Comparison of ENCODE assay signal across 8 cellular contexts in the genomic region with DNA sequence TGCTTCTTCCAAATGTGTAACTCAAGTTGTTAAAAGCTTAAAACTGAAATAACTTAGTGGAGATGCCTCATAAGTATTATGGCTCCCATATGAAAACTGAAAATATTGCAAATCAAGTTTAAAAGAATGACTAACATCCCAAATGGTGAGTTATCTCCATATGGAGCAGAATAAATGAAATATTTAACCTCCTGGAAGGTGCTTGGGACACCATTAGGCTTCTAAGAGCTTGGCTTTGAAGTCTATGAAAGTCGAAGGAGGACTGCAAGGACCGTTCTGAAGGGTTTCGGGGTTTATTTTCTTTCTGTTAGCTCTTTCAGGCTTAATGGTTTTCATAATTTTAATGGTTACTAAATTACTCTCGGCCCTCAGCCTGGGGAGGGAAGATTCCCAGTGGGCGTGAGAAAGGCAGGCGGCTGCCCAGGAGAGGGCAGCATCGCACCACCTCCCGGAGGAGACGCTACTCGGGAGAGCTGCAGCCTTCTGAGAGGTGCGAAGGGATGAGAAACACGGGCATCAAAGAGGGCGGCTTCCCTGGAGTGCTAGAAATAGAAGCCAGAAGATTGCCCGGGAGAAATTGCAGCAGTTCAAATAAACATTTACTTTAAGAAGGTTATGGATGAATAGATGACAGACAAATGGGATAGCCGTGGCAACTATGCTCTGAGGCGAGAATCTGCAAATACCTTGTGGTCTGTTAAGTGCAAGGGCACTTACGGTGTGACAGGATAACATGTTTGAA. TPM values are rescaled to one million over a fixed set of nuclear protein-coding genes. Genes with fewer than 3 reads are reported as not detected.
DNase-seq lines count a peak whose midpoint lies in the region; ATAC-seq, FAIRE-seq and TF ChIP-seq lines count a peak whose summit lies in the region.

No MANE protein-coding gene starts in this region.

- TF ChIP-seq POLR2A in stomach (IDR thresholded peaks at IDR 0.05): no peak

- POLR2A ChIA-PET in PC-9 (lab: Charles Lee; ENCODE audit: unreplicated experiment): no interaction called here

- no peak overlapping the region for H3K27ac ChIP-seq in PC-9
- no peak overlapping the region for H3K27ac ChIP-seq in neural progenitor cell
- no peak overlapping the region for H3K27ac ChIP-seq in stomach

- DNase-seq in D721Med (ENCODE audit: insufficient read length, low spot score) (peak; percentile 31), HuH-7 (ENCODE audit: low spot score) (peak; percentile 74), PC-9 (peak; percentile 40 to 68), fibroblast of peridontal ligament (ENCODE audit: extremely low read depth) (peak; percentile 67), neural progenitor cell (ENCODE audit: low spot score) (peak; percentile 89), stomach (peak; percentile 80)
- DNase-seq in activated T-helper 1 cell treated with anti-CD3 and anti-CD28 coated beads, Interleukin-12 subunit alpha, Interleukin-12 subunit beta, Interleukin-2, Interleukin-4 antibody, amounts not matched to agents 30 ng/mL and 10 ng/mL and 1 ng/mL, durations not matched to agents 14 hours and 24 hours and 36 hours (ENCODE audit: low spot score): peak; percentile 47

- peak; percentile 64 for FAIRE-seq in D721Med (lab: Jason Lieb, UNC)

- CTCF ChIA-PET in PC-9 (lab: Charles Lee): interaction anchor here (0.6 to 1.6 kb wide), 8 partner anchors 15 to 829 kb away, joined by 3 to 11 read pairs (median 4); no protein-coding TSS in a partner anchor

- no peaks in the 10 kb centered on the region for H3K36me3 ChIP-seq in PC-9 (ENCODE audit: low read depth)
- no peaks in the 10 kb centered on the region for H3K36me3 ChIP-seq in neural progenitor cell
- no peaks in the 10 kb centered on the region for H3K36me3 ChIP-seq in stomach

- no peaks in the 10 kb centered on the region for H3K36me3 Mint-ChIP-seq in activated T-helper 1 cell treated with anti-CD3 and anti-CD28 coated beads, Interleukin-12 subunit alpha, Interleukin-12 subunit beta, Interleukin-2, Interleukin-4 antibody, amounts not matched to agents 30 ng/mL and 10 ng/mL and 1 ng/mL, durations not matched to agents 14 hours and 24 hours and 36 hours (ENCODE audit: low read depth)
- H3K36me3 Mint-ChIP-seq in neural progenitor cell: no peaks in the 10 kb centered on the region

- no peak overlapping the region for H3K27ac Mint-ChIP-seq in activated T-helper 1 cell treated with anti-CD3 and anti-CD28 coated beads, Interleukin-12 subunit alpha, Interleukin-12 subunit beta, Interleukin-2, Interleukin-4 antibody, amounts not matched to agents 30 ng/mL and 10 ng/mL and 1 ng/mL, durations not matched to agents 14 hours and 24 hours and 36 hours
- no peak overlapping the region for H3K27ac Mint-ChIP-seq in neural progenitor cell

- H3K79me2 ChIP-seq in PC-9 (ENCODE audit: low read depth) (no peaks in the 10 kb centered on the region), neural progenitor cell (ENCODE audit: low read depth) (no peaks in the 10 kb centered on the region)

- TF ChIP-seq CTCF in D721Med (IDR thresholded peaks at IDR 0.05; ENCODE audit: insufficient read depth, missing control alignments) (peak; percentile 98), PC-9 (conservative IDR thresholded peaks at IDR 0.05) (peak; percentile 95), neural progenitor cell (IDR thresholded peaks at IDR 0.05) (no peak), stomach (IDR thresholded peaks at IDR 0.05) (peak in 5 of 7 experiments; percentile 69 to 89 (median 84))

- H3K9me3 ChIP-seq in PC-9 (ENCODE audit: insufficient read depth, low read depth) (no peaks in the 10 kb centered on the region), neural progenitor cell (ENCODE audit: low read depth) (no peaks in the 10 kb centered on the region), stomach (no peaks in the 10 kb centered on the region)

- H3K9ac ChIP-seq in neural progenitor cell: no peak overlapping the region

- H3K4me3 ChIP-seq in PC-9: no peak overlapping the region
- H3K4me3 ChIP-seq in neural progenitor cell: no peak overlapping the region
- no peak overlapping the region for H3K4me3 ChIP-seq in stomach

- H4K20me1 ChIP-seq in PC-9 (ENCODE audit: insufficient read depth): no peaks in the 10 kb centered on the region
- H4K20me1 ChIP-seq in neural progenitor cell (ENCODE audit: low read depth): peaks cover 5% of the 10 kb centered on the region

- WGBS in stomach, 5 donors: 7 to 11% (median 8%) methylated on average over 17 of the region's 17 CpGs

- no peak for TF ChIP-seq EP300 in stomach (IDR thresholded peaks at IDR 0.05)

- no peak overlapping the region for H3K4me3 Mint-ChIP-seq in activated T-helper 1 cell treated with anti-CD3 and anti-CD28 coated beads, Interleukin-12 subunit alpha, Interleukin-12 subunit beta, Interleukin-2, Interleukin-4 antibody, amounts not matched to agents 30 ng/mL and 10 ng/mL and 1 ng/mL, durations not matched to agents 14 hours and 24 hours and 36 hours
- no peak overlapping the region for H3K4me3 Mint-ChIP-seq in neural progenitor cell

- intact Hi-C loops in PC-9 (cut with micrococcal nuclease; ENCODE audit: unreplicated experiment) (loop anchor here (1.0 to 10.0 kb wide), 4 partner anchors 241 to 788 kb away; no protein-coding TSS in a partner anchor), stomach (cut with DNase I; ENCODE audit: low total_unique reads) (loop anchor here (10.0 kb wide), 1 partner anchor 711 kb away; no protein-coding TSS in a partner anchor)
- intact Hi-C loops in activated T-helper 1 cell treated with anti-CD3 and anti-CD28 coated beads, Interleukin-12 subunit alpha, Interleukin-12 subunit beta, Interleukin-2, Interleukin-4 antibody, amounts not matched to agents 30 ng/mL and 10 ng/mL and 1 ng/mL, durations not matched to agents 14 hours and 24 hours and 36 hours (cut with micrococcal nuclease): loop anchor here (1.0 to 5.0 kb wide), 6 partner anchors 253 to 793 kb away; a partner anchor contains a TSS

- H2AFZ ChIP-seq in PC-9: no peak overlapping the region
- peak overlapping the region; percentile 45 for H2AFZ ChIP-seq in neural progenitor cell (replicated peaks)

- peak; percentile 88 for ATAC-seq in GM21360 (IDR thresholded peaks at IDR 0.05; ENCODE audit: unreplicated experiment)

- no peaks in the 10 kb centered on the region for H3K9me2 ChIP-seq in PC-9 (ENCODE audit: insufficient read depth)

- peaks cover 13% of the 10 kb centered on the region for H3K27me3 Mint-ChIP-seq in activated T-helper 1 cell treated with anti-CD3 and anti-CD28 coated beads, Interleukin-12 subunit alpha, Interleukin-12 subunit beta, Interleukin-2, Interleukin-4 antibody, amounts not matched to agents 30 ng/mL and 10 ng/mL and 1 ng/mL, durations not matched to agents 14 hours and 24 hours and 36 hours (ENCODE audit: insufficient read depth)
- peaks cover 3% of the 10 kb centered on the region for H3K27me3 Mint-ChIP-seq in neural progenitor cell (ENCODE audit: insufficient read depth, low read depth)

- peak overlapping the region; percentile 40 for H3K4me2 ChIP-seq in PC-9
- H3K4me2 ChIP-seq in neural progenitor cell: no peak overlapping the region

- H3F3A ChIP-seq in PC-9 (ENCODE audit: insufficient read depth, low read depth) (no peaks in the 10 kb centered on the region), neural progenitor cell (ENCODE audit: low read depth) (peaks cover 13% of the 10 kb centered on the region)

- no TSS peak for BruUV-seq in PC-9 (replicated peaks; lab: Mats Ljungman, UMichigan)

- H3K27me3 ChIP-seq in PC-9 (ENCODE audit: insufficient read depth, low read depth): no peaks in the 10 kb centered on the region
- peaks cover 12% of the 10 kb centered on the region for H3K27me3 ChIP-seq in neural progenitor cell
- peaks cover 0 to 11% (median 0%) of the 10 kb centered on the region in 3 donors for H3K27me3 ChIP-seq in stomach

- H3K4me1 ChIP-seq in PC-9 (replicated peaks; ENCODE audit: insufficient read depth) (no peaks in the 10 kb centered on the region), neural progenitor cell (peaks cover 12% of the 10 kb centered on the region), stomach (peaks cover 0 to 11% (median 5%) of the 10 kb centered on the region in 4 donors)

- H3K9me3 Mint-ChIP-seq in activated T-helper 1 cell treated with anti-CD3 and anti-CD28 coated beads, Interleukin-12 subunit alpha, Interleukin-12 subunit beta, Interleukin-2, Interleukin-4 antibody, amounts not matched to agents 30 ng/mL and 10 ng/mL and 1 ng/mL, durations not matched to agents 14 hours and 24 hours and 36 hours: no peaks in the 10 kb centered on the region
- no peaks in the 10 kb centered on the region for H3K9me3 Mint-ChIP-seq in neural progenitor cell

- H3K4me1 Mint-ChIP-seq in activated T-helper 1 cell treated with anti-CD3 and anti-CD28 coated beads, Interleukin-12 subunit alpha, Interleukin-12 subunit beta, Interleukin-2, Interleukin-4 antibody, amounts not matched to agents 30 ng/mL and 10 ng/mL and 1 ng/mL, durations not matched to agents 14 hours and 24 hours and 36 hours (ENCODE audit: low read depth): peaks cover 7% of the 10 kb centered on the region
- H3K4me1 Mint-ChIP-seq in neural progenitor cell: peaks cover 24% of the 10 kb centered on the region

RNA-seq across cellular contexts. Expression of a gene that starts 43.1 kb away (rescaled TPM):
- total RNA-seq in PC-9 (2021) (not detected in 2 replicates), neural progenitor cell (ENCODE audit: low replicate concordance) (not detected in 2 replicates), stomach (1 to 10 TPM in 1 of 5 donors, not detected in 4; 1.1 TPM)
- not detected in 2 replicates for total RNA-seq in activated T-helper 1 cell treated with anti-CD3 and anti-CD28 coated beads, Interleukin-12 subunit alpha, Interleukin-12 subunit beta, Interleukin-2, Interleukin-4 antibody, amounts not matched to agents 30 ng/mL and 10 ng/mL and 1 ng/mL, durations not matched to agents 14 hours and 24 hours and 36 hours
- polyA plus RNA-seq in stomach: not detected

RNA-seq across cellular contexts. Expression of a gene that starts 47.9 kb away (rescaled TPM):
- total RNA-seq in PC-9 (2021) (29.5 and 36.8 TPM in 2 replicates), neural progenitor cell (ENCODE audit: low replicate concordance) (45.5 and 71.2 TPM in 2 replicates), stomach (100 to 1,000 TPM in 1 of 5 donors, 10 to 100 TPM in 4; 32.1 to 556 (median 53.5) TPM)
- total RNA-seq in activated T-helper 1 cell treated with anti-CD3 and anti-CD28 coated beads, Interleukin-12 subunit alpha, Interleukin-12 subunit beta, Interleukin-2, Interleukin-4 antibody, amounts not matched to agents 30 ng/mL and 10 ng/mL and 1 ng/mL, durations not matched to agents 14 hours and 24 hours and 36 hours: 23.4 and 25.6 TPM in 2 replicates
- 10 to 100 TPM; 14.2 to 20.0 (median 15.9) TPM for polyA plus RNA-seq in stomach

Comparison
In these comparisons a context has a peak if more than half of its experiments do, and no peak if none do; other contexts are left out.
1. DNase-seq: peak in every context shown above with its lines; median percentile 89 in neural progenitor cell; 80 in stomach; 74 in HuH-7; 67 in fibroblast of peridontal ligament; 54 in PC-9; 47 in activated T-helper 1 cell treated with anti-CD3 and anti-CD28 coated beads, Interleukin-12 subunit alpha, Interleukin-12 subunit beta, Interleukin-2, Interleukin-4 antibody, amounts not matched to agents 30 ng/mL and 10 ng/mL and 1 ng/mL, durations not matched to agents 14 hours and 24 hours and 36 hours; 31 in D721Med.